Comparison of ENCODE assay signal across 30 cellular contexts in the genomic region with DNA sequence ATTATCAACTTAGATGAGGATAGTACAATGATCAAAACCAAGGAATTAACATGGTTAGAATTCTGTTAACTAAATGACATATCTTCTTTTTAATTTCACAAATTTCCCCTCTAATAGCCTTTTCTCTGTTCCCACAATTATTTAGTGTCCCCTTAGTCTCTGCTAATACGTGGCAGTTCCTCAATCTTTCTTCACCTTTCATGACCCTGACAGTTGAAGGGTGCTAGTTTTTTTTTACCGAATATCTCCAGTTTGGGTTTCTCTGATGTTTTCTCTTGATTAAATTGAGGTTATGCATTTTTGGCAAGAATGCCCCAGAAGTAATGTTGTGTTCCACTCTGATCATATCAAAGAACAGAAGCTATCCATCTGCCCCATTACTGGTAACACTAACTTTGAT.
A peak's percentile ranks its signal among the peaks of the same experiment; 100 is the strongest.
DNase-seq lines count a peak whose midpoint lies in the region; ATAC-seq, FAIRE-seq and TF ChIP-seq lines count a peak whose summit lies in the region.
"Had no signal": no experiment of that assay in that cellular context is flagged by ENCODE, and none has a peak within 500 bp of the region (broad histone marks: within the 10 kb centered on the region; RNA-seq: fewer than 3 reads in every experiment).

No MANE protein-coding gene starts in this region.

- H3K36me3 ChIP-seq in right lobe of liver (no peaks in the 10 kb centered on the region), HepG2 (replicated peaks in 1 of 2; ENCODE audit: control insufficient read depth in 1 of 2, insufficient read depth in 2 of 2, low read length in 2 of 2) (no peaks in the 10 kb centered on the region), skeletal muscle tissue (ENCODE audit: control insufficient read depth in 3 of 3, insufficient read depth in 3 of 3, low read length in 3 of 3) (no peaks in the 10 kb centered on the region)
- H3K36me3 ChIP-seq: SJSA1, thoracic aorta had no signal

- CTCF ChIA-PET in HepG2 (lab: Yijun Ruan, JAX; ENCODE audit: low intra/inter-chr PET ratio, low total read pairs), result no interaction called here

- ATAC-seq in right lobe of liver (no peak), HepG2 (no peak), GM18868 (IDR thresholded peaks at IDR 0.05; ENCODE audit: unreplicated experiment) (no peak), HG03025 (IDR thresholded peaks at IDR 0.05; ENCODE audit: low FRiP score, unreplicated experiment) (no peak), GM18505 (IDR thresholded peaks at IDR 0.05; ENCODE audit: unreplicated experiment) (no peak)
- no peak for ATAC-seq in central memory CD8-positive, alpha-beta T cell (replicated peaks; ENCODE audit: extremely low read depth, poor library complexity, severe bottlenecking)
- ATAC-seq: A549; activated CD8-positive, alpha-beta T cell treated with anti-CD3 and anti-CD28 coated beads for 36 hours; CD8-positive, alpha-beta T cell; natural killer cell had no signal

- H3K27me3 ChIP-seq in right lobe of liver (no peaks in the 10 kb centered on the region), HepG2 (ENCODE audit: control insufficient read depth in 1 of 2, insufficient read depth in 2 of 2, low read length in 2 of 2) (no peaks in the 10 kb centered on the region), skeletal muscle tissue (ENCODE audit: control insufficient read depth in 3 of 3, insufficient read depth in 3 of 3, low read length in 3 of 3) (no peaks in the 10 kb centered on the region)
- H3K27me3 ChIP-seq: SJSA1 had no signal

- H3K4me2 ChIP-seq in HepG2 (ENCODE audit: low read depth, low read length), result no peak overlapping the region
- H3K4me2 ChIP-seq: A549 had no signal

- peaks cover 7% of the 10 kb centered on the region for H3K36me3 Mint-ChIP-seq in central memory CD8-positive, alpha-beta T cell (ENCODE audit: insufficient read depth)
- H3K36me3 Mint-ChIP-seq: natural killer cell had no signal

- POLR2A ChIA-PET in HepG2 (lab: Yijun Ruan, JAX), result interaction anchor here (1.2 kb wide), 1 partner anchor 11 kb away, joined by 3 read pairs; no protein-coding TSS in a partner anchor

- no peak for TF ChIP-seq CTCF in right lobe of liver (IDR thresholded peaks at IDR 0.05)
- no peak for TF ChIP-seq CTCF in HepG2 (CRISPR knock-in tag; IDR thresholded peaks at IDR 0.05)

- TF ChIP-seq POLR2A in right lobe of liver (IDR thresholded peaks at IDR 0.05) (no peak), HepG2 (IDR thresholded peaks at IDR 0.05; ENCODE audit: insufficient read depth in 1 of 2, low read depth in 2 of 2, low read length in 2 of 2) (no peak), GM18505 (IDR thresholded peaks at IDR 0.05; ENCODE audit: borderline replicate concordance, extremely low read depth, insufficient read depth, insufficient read length) (no peak)

- TF ChIP-seq RAD21 in HepG2 (CRISPR knock-in tag; IDR thresholded peaks at IDR 0.05), result no peak

- intact Hi-C loops in right lobe of liver (cut with DNase I) (no loop called here), HepG2 (cut with micrococcal nuclease; ENCODE audit: unreplicated experiment) (no loop called here)

- H3K27ac ChIP-seq in right lobe of liver (peak overlapping the region; percentile 3 to 48 (median 38)), HepG2 (ENCODE audit: extremely low read length, insufficient read depth, low read length) (no peak overlapping the region), skeletal muscle tissue (ENCODE audit: low read depth, low read length) (peak overlapping the region; percentile 61)
- H3K27ac ChIP-seq: A549, SJSA1, thoracic aorta had no signal

- H3K4me3 Mint-ChIP-seq in central memory CD8-positive, alpha-beta T cell, result no peak overlapping the region
- H3K4me3 Mint-ChIP-seq: activated CD8-positive, alpha-beta T cell treated with anti-CD3 and anti-CD28 coated beads for 36 hours; activated naive CD8-positive, alpha-beta T cell treated with anti-CD3 and anti-CD28 coated beads, Interleukin-2, amount 10 ng/mL, durations not matched to agents 7 days and 5 days; CD8-positive, alpha-beta T cell; natural killer cell had no signal

- peaks cover 0 to 40% (median 3%) of the 10 kb centered on the region in 4 donors for H3K4me1 ChIP-seq in right lobe of liver
- H3K4me1 ChIP-seq in HepG2 (ENCODE audit: insufficient read depth, low read length), result peaks cover 30% of the 10 kb centered on the region
- H3K4me1 ChIP-seq in skeletal muscle tissue (ENCODE audit: control insufficient read depth in 3 of 3, insufficient read depth in 3 of 3, low read length in 3 of 3), result peaks cover 20 to 31% (median 25%) of the 10 kb centered on the region in 3 donors
- H3K4me1 ChIP-seq: SJSA1 had no signal

- BruUV-seq in HepG2 (replicated peaks; lab: Mats Ljungman, UMichigan), result no TSS peak

- no peak overlapping the region for H2AFZ ChIP-seq in HepG2 (ENCODE audit: low read length)

- H3K27me3 Mint-ChIP-seq in central memory CD8-positive, alpha-beta T cell, result no peaks in the 10 kb centered on the region
- H3K27me3 Mint-ChIP-seq: activated CD8-positive, alpha-beta T cell treated with anti-CD3 and anti-CD28 coated beads for 36 hours; activated naive CD8-positive, alpha-beta T cell treated with anti-CD3 and anti-CD28 coated beads, Interleukin-2, amount 10 ng/mL, durations not matched to agents 7 days and 5 days had no signal

- FAIRE-seq in HepG2 (lab: Jason Lieb, UNC), result no peak
- FAIRE-seq: A549, H54, islet of Langerhans, TTC549 had no signal

- DNase-seq in right lobe of liver (no peak), HepG2 (ENCODE audit: low spot score) (no peak)
- DNase-seq in central memory CD8-positive, alpha-beta T cell (ENCODE audit: low spot score in 2 of 2), result no peak
- DNase-seq in stimulated activated CD4-positive, alpha-beta T cell treated with anti-CD3 and anti-CD28 coated beads, Interleukin-15, amount 100 ng/mL, for 24 hours, result no peak
- DNase-seq: activated CD4-positive, alpha-beta T cell treated with anti-CD3 and anti-CD28 coated beads for 1 hour; activated CD8-positive, alpha-beta T cell treated with anti-CD3 and anti-CD28 coated beads for 36 hours; activated effector memory CD4-positive, alpha-beta T cell treated with Interleukin-2 at 50 U/mL for 16 hours; activated naive CD8-positive, alpha-beta T cell treated with anti-CD3 and anti-CD28 coated beads, Interleukin-2, amount 10 ng/mL, durations not matched to agents 7 days and 5 days; CD8-positive, alpha-beta T cell; DMS 273 treated with DMSO at 0.1 percent for 48 hours; EL; glutamatergic neuron; IMR-90; natural killer cell; NCI-H1092 treated with DMSO at 0.1 percent for 48 hours; NCI-H2029; NCI-H226; NCI-H748 treated with DMSO at 0.1 percent for 48 hours; stimulated activated CD4-positive, alpha-beta T cell treated with anti-CD3 and anti-CD28 coated beads, Interleukin-2, amount 100 ng/mL, for 48 hours; T-helper 1 cell had no signal

- in situ Hi-C loops in HepG2 (cut with HindIII; ENCODE audit: extremely low pct_ligation_motif_present, low pct_unique_long_range_greater_than_20kb), result no loop called here

- no peak overlapping the region for H3K4me3 ChIP-seq in right lobe of liver
- no peak overlapping the region for H3K4me3 ChIP-seq in HepG2 (replicated peaks in 1 of 3; ENCODE audit: insufficient read depth in 1 of 3, low read depth in 2 of 3, low read length in 3 of 3)
- H3K4me3 ChIP-seq in skeletal muscle tissue (ENCODE audit: low read length in 3 of 3), result no peak overlapping the region
- H3K4me3 ChIP-seq: A549, SJSA1, thoracic aorta had no signal

- H3K9me3 ChIP-seq in right lobe of liver, result no peaks in the 10 kb centered on the region
- H3K9me3 ChIP-seq in HepG2 (ENCODE audit: low read length), result no peaks in the 10 kb centered on the region
- H3K9me3 ChIP-seq in skeletal muscle tissue (ENCODE audit: control insufficient read depth in 3 of 3, low read length in 3 of 3), result no peaks in the 10 kb centered on the region
- H3K9me3 ChIP-seq: A549, SJSA1, thoracic aorta had no signal

- H3K27ac Mint-ChIP-seq in central memory CD8-positive, alpha-beta T cell (ENCODE audit: low read depth), result peak overlapping the region; percentile 26
- H3K27ac Mint-ChIP-seq: activated CD8-positive, alpha-beta T cell treated with anti-CD3 and anti-CD28 coated beads for 36 hours; activated naive CD8-positive, alpha-beta T cell treated with anti-CD3 and anti-CD28 coated beads, Interleukin-2, amount 10 ng/mL, durations not matched to agents 7 days and 5 days; CD8-positive, alpha-beta T cell; natural killer cell had no signal

- 58% methylated on average over 2 of the region's 2 CpGs for WGBS in right lobe of liver (ENCODE audit: insufficient coverage, low coverage, low lambda C conversion rate, missing lambda C conversion rate)
- WGBS in HepG2 (ENCODE audit: low lambda C conversion rate), result 100% methylated on average over 2 of the region's 2 CpGs

- H3K79me2 ChIP-seq in HepG2 (ENCODE audit: insufficient read depth, low read length), result no peaks in the 10 kb centered on the region

- no peaks in the 10 kb centered on the region for H3K9me3 Mint-ChIP-seq in central memory CD8-positive, alpha-beta T cell
- H3K9me3 Mint-ChIP-seq: activated CD8-positive, alpha-beta T cell treated with anti-CD3 and anti-CD28 coated beads for 36 hours; activated naive CD8-positive, alpha-beta T cell treated with anti-CD3 and anti-CD28 coated beads, Interleukin-2, amount 10 ng/mL, durations not matched to agents 7 days and 5 days; CD8-positive, alpha-beta T cell; natural killer cell had no signal

- no peak for TF ChIP-seq EP300 in HepG2 (IDR thresholded peaks at IDR 0.05; ENCODE audit: low read depth in 2 of 2, low read length in 2 of 2)
- no peak for TF ChIP-seq EP300 in HepG2 (CRISPR knock-in tag; IDR thresholded peaks at IDR 0.05; ENCODE audit: borderline replicate concordance)

- H3K4me1 Mint-ChIP-seq in central memory CD8-positive, alpha-beta T cell, result peaks cover 37% of the 10 kb centered on the region

- no peaks in the 10 kb centered on the region for H4K20me1 ChIP-seq in HepG2 (ENCODE audit: insufficient read depth, low read length)

- H3K9ac ChIP-seq in HepG2 (ENCODE audit: insufficient read depth, low read depth, low read length) (no peak overlapping the region), skeletal muscle tissue (ENCODE audit: low read depth in 1 of 3, low read length in 3 of 3) (no peak overlapping the region)

TF ChIP-seq in HepG2, 621 proteins besides CTCF, POLR2A, EP300 and RAD21 (continues in another document):
- TF ChIP-seq NCOA5 (CRISPR knock-in tag; IDR thresholded peaks at IDR 0.05), result no peak
- no peak for TF ChIP-seq ZFP1 (CRISPR knock-in tag; IDR thresholded peaks at IDR 0.05)
- TF ChIP-seq BRCA1 (CRISPR knock-in tag; IDR thresholded peaks at IDR 0.05), result no peak
